ENCODE assay signal across 27 cellular contexts in the genomic region with DNA sequence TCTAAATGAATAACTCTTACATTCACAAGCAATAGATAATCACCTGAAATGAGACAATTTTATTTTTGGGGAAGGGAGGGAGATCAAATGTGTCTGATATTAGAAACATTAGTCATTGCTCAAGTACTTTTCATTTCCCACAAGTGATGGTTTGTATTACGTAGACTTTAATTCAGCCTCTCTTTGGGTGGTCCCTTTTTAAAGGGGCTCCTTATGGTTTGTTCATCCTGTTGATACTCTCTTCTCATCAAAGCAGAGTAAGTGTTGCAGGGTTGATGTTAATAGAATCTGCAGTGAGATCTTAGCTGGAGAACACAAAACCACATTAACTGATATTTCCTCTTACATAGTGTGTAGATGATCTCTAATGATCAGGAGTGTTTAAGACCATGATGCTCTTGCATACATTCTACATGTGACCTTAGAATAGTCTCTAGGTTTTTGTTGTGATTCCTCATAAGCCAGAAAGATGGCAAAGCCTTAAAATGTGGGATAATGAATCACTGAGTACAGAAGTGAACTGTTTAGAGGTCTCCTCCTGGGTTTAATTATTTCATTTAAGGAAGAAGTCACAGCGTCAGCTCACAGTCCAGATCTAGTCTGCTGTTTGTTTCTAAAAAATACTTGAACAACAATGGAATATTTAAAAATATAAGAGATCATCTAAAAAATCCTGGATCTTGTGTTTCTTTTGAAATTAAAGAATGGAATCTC.
"Had no signal": no experiment of that assay in that cellular context is flagged by ENCODE, and none has a peak within 500 bp of the region (broad histone marks: within the 10 kb centered on the region; RNA-seq: fewer than 3 reads in every experiment).

No MANE protein-coding gene starts in this region.

- H3K27ac Mint-ChIP-seq: activated naive CD8-positive, alpha-beta T cell treated with anti-CD3 and anti-CD28 coated beads for 36 hours; effector memory CD8-positive, alpha-beta T cell; memory B cell; stimulated activated naive B cell treated with anti-CD40 and anti-IgM and Interleukin-4, amounts not matched to agents 10 μg/mL and 1 μg/mL and 100 μg/mL, for 72 hours; type B pancreatic cell; WTC11 had no signal

- H3K4me3 Mint-ChIP-seq: activated naive CD8-positive, alpha-beta T cell treated with anti-CD3 and anti-CD28 coated beads for 36 hours; effector memory CD8-positive, alpha-beta T cell; memory B cell; nephron progenitor cell; stimulated activated naive B cell treated with anti-CD40 and anti-IgM and Interleukin-4, amounts not matched to agents 10 μg/mL and 1 μg/mL and 100 μg/mL, for 72 hours; type B pancreatic cell; WTC11 had no signal

- H3K9me3 ChIP-seq: colonic mucosa, gastroesophageal sphincter, heart left ventricle, mucosa of descending colon, right lobe of liver, thoracic aorta had no signal

- H2AFZ ChIP-seq: parathyroid adenoma had no signal

- ATAC-seq: effector memory CD8-positive, alpha-beta T cell; esophagus mucosa; gastroesophageal sphincter; left cardiac atrium; mucosa of descending colon; right lobe of liver; stimulated activated naive B cell treated with anti-CD40 and anti-IgM and Interleukin-4, amounts not matched to agents 10 μg/mL and 1 μg/mL and 100 μg/mL, for 72 hours; WTC11 had no signal

- H3K9me3 Mint-ChIP-seq: activated naive CD8-positive, alpha-beta T cell treated with anti-CD3 and anti-CD28 coated beads for 36 hours; nephron progenitor cell; stimulated activated naive B cell treated with anti-CD40 and anti-IgM and Interleukin-4, amounts not matched to agents 10 μg/mL and 1 μg/mL and 100 μg/mL, for 72 hours; type B pancreatic cell; WTC11 had no signal

- H3K4me1 Mint-ChIP-seq: activated naive CD8-positive, alpha-beta T cell treated with anti-CD3 and anti-CD28 coated beads for 36 hours; memory B cell; stimulated activated naive B cell treated with anti-CD40 and anti-IgM and Interleukin-4, amounts not matched to agents 10 μg/mL and 1 μg/mL and 100 μg/mL, for 72 hours had no signal

- DNase-seq: activated CD4-positive, alpha-beta T cell treated with anti-CD3 and anti-CD28 coated beads, Interleukin-2, amount 50 U/mL, for 48 hours; activated CD8-positive, alpha-beta memory T cell treated with anti-CD3 and anti-CD28 coated beads, Interleukin-2, amount 50 U/mL, for 48 hours; activated naive CD4-positive, alpha-beta T cell treated with Interleukin-2 at 50 U/mL for 16 hours; activated naive CD8-positive, alpha-beta T cell treated with anti-CD3 and anti-CD28 coated beads for 36 hours; activated T-cell treated with anti-CD3 and anti-CD28 coated beads, Interleukin-2, amount 50 U/mL, for 48 hours; colonic mucosa; dorsolateral prefrontal cortex; effector memory CD8-positive, alpha-beta T cell; heart left ventricle; islet precursor cell; left cardiac atrium; mucosa of descending colon; nephron progenitor cell; nucleus accumbens; right lobe of liver; small intestine; stimulated activated CD4-positive, alpha-beta T cell treated with anti-CD3 and anti-CD28 coated beads, Interleukin-15, amount 100 ng/mL, for 24 hours; stimulated activated CD8-positive, alpha-beta memory T cell treated with anti-CD3 and anti-CD28 coated beads, Interleukin-4, amount 100 ng/mL, for 48 hours; stimulated activated naive B cell treated with anti-CD40 and anti-IgM and Interleukin-4, amounts not matched to agents 10 μg/mL and 1 μg/mL and 100 μg/mL, for 72 hours; T-helper 9 cell had no signal

- H3K36me3 Mint-ChIP-seq: activated naive CD8-positive, alpha-beta T cell treated with anti-CD3 and anti-CD28 coated beads for 36 hours; memory B cell; stimulated activated naive B cell treated with anti-CD40 and anti-IgM and Interleukin-4, amounts not matched to agents 10 μg/mL and 1 μg/mL and 100 μg/mL, for 72 hours; type B pancreatic cell; WTC11 had no signal

- H3K79me2 ChIP-seq: parathyroid adenoma had no signal

- H3K4me3 ChIP-seq: colonic mucosa, dorsolateral prefrontal cortex, gastroesophageal sphincter, heart left ventricle, mucosa of descending colon, right lobe of liver, thoracic aorta had no signal

- H3K27me3 ChIP-seq: colonic mucosa, dorsolateral prefrontal cortex, gastroesophageal sphincter, heart left ventricle, right lobe of liver had no signal

- H3K4me1 ChIP-seq: colonic mucosa, gastroesophageal sphincter, heart left ventricle, parathyroid adenoma, right lobe of liver had no signal

- H3K27me3 Mint-ChIP-seq: activated naive CD8-positive, alpha-beta T cell treated with anti-CD3 and anti-CD28 coated beads for 36 hours; effector memory CD8-positive, alpha-beta T cell; stimulated activated naive B cell treated with anti-CD40 and anti-IgM and Interleukin-4, amounts not matched to agents 10 μg/mL and 1 μg/mL and 100 μg/mL, for 72 hours; type B pancreatic cell had no signal

- H3K27ac ChIP-seq: colonic mucosa, dorsolateral prefrontal cortex, gastroesophageal sphincter, heart left ventricle, parathyroid adenoma, right lobe of liver, thoracic aorta had no signal

- H3K9ac ChIP-seq: parathyroid adenoma had no signal

- H3K36me3 ChIP-seq: colonic mucosa, gastroesophageal sphincter, heart left ventricle, right lobe of liver, thoracic aorta had no signal
